Comparison of ENCODE assay signal across 1 cellular context in the genomic region with DNA sequence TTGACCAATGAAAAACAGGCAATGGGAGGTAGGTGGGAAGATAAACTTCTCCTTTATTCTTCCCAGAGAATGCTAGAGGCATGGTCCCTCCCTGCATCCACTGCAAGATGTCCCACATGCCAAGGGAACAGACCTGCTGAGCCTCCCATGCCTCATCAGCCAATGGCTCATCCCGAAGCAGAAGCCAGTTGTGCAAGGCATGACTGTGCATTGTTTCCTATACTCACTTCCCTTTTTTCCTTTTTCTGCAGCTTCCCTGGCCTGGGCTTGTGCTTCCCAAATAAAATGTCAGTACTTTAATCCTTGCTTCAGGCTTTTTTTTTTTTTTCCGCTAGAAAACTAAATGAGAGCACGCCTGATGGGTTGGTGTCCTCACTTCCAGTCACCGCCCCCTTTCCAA.
TF ChIP-seq lines count a peak whose summit lies in the region.

No MANE protein-coding gene starts in this region.

TF ChIP-seq in K562, 482 proteins besides CTCF, POLR2A, EP300 and RAD21 (continued from another document and continues in another):
- TF ChIP-seq JUN (IDR thresholded peaks at IDR 0.05; ENCODE audit: borderline replicate concordance, low read depth, low read length) (no peak), JUN (CRISPR knock-in tag; IDR thresholded peaks at IDR 0.05; ENCODE audit: borderline replicate concordance) (no peak), ZNF436 (CRISPR knock-in tag; IDR thresholded peaks at IDR 0.05) (no peak), CTBP1 (IDR thresholded peaks at IDR 0.05; ENCODE audit: borderline replicate concordance) (peak; percentile 80), C11orf30 (IDR thresholded peaks at IDR 0.05; ENCODE audit: low read depth) (peak; percentile 64), ZBTB11 (CRISPR knock-in tag; IDR thresholded peaks at IDR 0.05) (no peak), LARP7 (IDR thresholded peaks at IDR 0.05) (no peak), XRCC3 (IDR thresholded peaks at IDR 0.05) (no peak), ELF2 (CRISPR knock-in tag; IDR thresholded peaks at IDR 0.05) (no peak), ZNF384 (IDR thresholded peaks at IDR 0.05; ENCODE audit: low read depth, low read length) (no peak), ILF3 (IDR thresholded peaks at IDR 0.05; ENCODE audit: borderline replicate concordance) (no peak), TEAD4 (IDR thresholded peaks at IDR 0.05; ENCODE audit: low read length) (peak; percentile 36; the same call in 1 of the 2 replicates), TEAD4 (CRISPR knock-in tag; IDR thresholded peaks at IDR 0.05; ENCODE audit: borderline replicate concordance) (no peak), CEBPG (CRISPR knock-in tag; IDR thresholded peaks at IDR 0.05) (peak; percentile 50; the same call in 1 of the 2 replicates), CEBPG (tag; conservative IDR thresholded peaks at IDR 0.05 in 1 of 2, IDR thresholded peaks at IDR 0.05 in 1 of 2) (peak; percentile 49 to 76; a peak in 3 of 4 replicates), ZNF165 (CRISPR knock-in tag; IDR thresholded peaks at IDR 0.05; ENCODE audit: borderline replicate concordance) (no peak), ZNF551 (CRISPR knock-in tag; IDR thresholded peaks at IDR 0.05) (no peak), BDP1 (IDR thresholded peaks at IDR 0.05; ENCODE audit: insufficient read depth, insufficient read length) (no peak), PHB (CRISPR knock-in tag; IDR thresholded peaks at IDR 0.05) (no peak), YY1 (IDR thresholded peaks at IDR 0.05; ENCODE audit: borderline replicate concordance in 1 of 3, control insufficient read depth in 1 of 3, extremely low read depth in 1 of 3, insufficient read depth in 3 of 3, insufficient read length in 1 of 3, insufficient replicate concordance in 2 of 3, low read depth in 1 of 3, low read length in 2 of 3) (no peak), ZNF143 (CRISPR knock-in tag; IDR thresholded peaks at IDR 0.05) (no peak), ZNF3 (CRISPR knock-in tag; IDR thresholded peaks at IDR 0.05) (no peak), RAD51 (IDR thresholded peaks at IDR 0.05; ENCODE audit: borderline replicate concordance, low read depth) (no peak), ZNF407 (IDR thresholded peaks at IDR 0.05; ENCODE audit: low read depth) (no peak), NFE2 (IDR thresholded peaks at IDR 0.05; ENCODE audit: low read depth) (peak; percentile 98), CAMTA2 (CRISPR knock-in tag; conservative IDR thresholded peaks at IDR 0.05) (no peak), RFX1 (IDR thresholded peaks at IDR 0.05) (no peak), ZNF282 (CRISPR knock-in tag; IDR thresholded peaks at IDR 0.05) (no peak), ARNT (IDR thresholded peaks at IDR 0.05) (no peak), DPF2 (IDR thresholded peaks at IDR 0.05) (peak; percentile 51; the same call in 1 of the 2 replicates), SMARCE1 (IDR thresholded peaks at IDR 0.05) (peak; percentile 69; the same call in 1 of the 2 replicates), MAFF (IDR thresholded peaks at IDR 0.05; ENCODE audit: low read length) (peak; percentile 85), E2F1 (CRISPR knock-in tag; IDR thresholded peaks at IDR 0.05) (no peak), OTX1 (CRISPR knock-in tag; IDR thresholded peaks at IDR 0.05) (no peak), ZNF23 (CRISPR knock-in tag; IDR thresholded peaks at IDR 0.05) (no peak), TAF1 (IDR thresholded peaks at IDR 0.05; ENCODE audit: control insufficient read depth, extremely low read depth, insufficient read depth, low read length, severe bottlenecking) (no peak), PRMT5 (CRISPR knock-in tag; IDR thresholded peaks at IDR 0.05) (no peak), BRF1 (IDR thresholded peaks at IDR 0.05; ENCODE audit: borderline replicate concordance, extremely low read depth, insufficient read length) (no peak), NFRKB (IDR thresholded peaks at IDR 0.05; ENCODE audit: low read depth) (no peak), ATF2 (CRISPR knock-in tag; IDR thresholded peaks at IDR 0.05) (no peak), SMAD4 (CRISPR knock-in tag; conservative IDR thresholded peaks at IDR 0.05) (no peak), ZNF324 (CRISPR knock-in tag; IDR thresholded peaks at IDR 0.05) (no peak), ARID2 (IDR thresholded peaks at IDR 0.05) (no peak), FOSL1 (tag; conservative IDR thresholded peaks at IDR 0.05) (peak; percentile 43; the same call in 1 of the 2 replicates), BACH1 (tag; IDR thresholded peaks at IDR 0.05) (peak; percentile 45; the same call in 1 of the 2 replicates), PRDM10 (IDR thresholded peaks at IDR 0.05; ENCODE audit: partially characterized antibody) (peak; percentile 60), HEY1 (CRISPR knock-in tag; IDR thresholded peaks at IDR 0.05; ENCODE audit: borderline replicate concordance) (no peak), ETS2 (tag; IDR thresholded peaks at IDR 0.05; ENCODE audit: borderline replicate concordance, poor library complexity, severe bottlenecking) (no peak)
- TF ChIP-seq, protein P1, sequence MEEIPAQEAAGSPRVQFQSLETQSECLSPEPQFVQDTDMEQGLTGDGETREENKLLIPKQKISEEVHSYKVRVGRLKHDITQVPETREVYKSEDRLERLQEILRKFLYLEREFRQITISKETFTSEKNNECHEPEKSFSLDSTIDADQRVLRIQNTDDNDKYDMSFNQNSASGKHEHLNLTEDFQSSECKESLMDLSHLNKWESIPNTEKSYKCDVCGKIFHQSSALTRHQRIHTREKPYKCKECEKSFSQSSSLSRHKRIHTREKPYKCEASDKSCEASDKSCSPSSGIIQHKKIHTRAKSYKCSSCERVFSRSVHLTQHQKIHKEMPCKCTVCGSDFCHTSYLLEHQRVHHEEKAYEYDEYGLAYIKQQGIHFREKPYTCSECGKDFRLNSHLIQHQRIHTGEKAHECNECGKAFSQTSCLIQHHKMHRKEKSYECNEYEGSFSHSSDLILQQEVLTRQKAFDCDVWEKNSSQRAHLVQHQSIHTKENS (CRISPR knock-in tag; IDR thresholded peaks at IDR 0.05): no peak
